Comparison of ENCODE assay signal across 4 cellular contexts in genomic region chr12:6742080-6742479, GRCh38. TPM values are rescaled to one million over a fixed set of nuclear protein-coding genes. Genes with fewer than 3 reads are reported as not detected.
"Had no signal": no experiment of that assay in that cellular context is flagged by ENCODE, and none has a peak within 500 bp of the region (broad histone marks: within the 10 kb centered on the region; RNA-seq: fewer than 3 reads in every experiment).

No MANE protein-coding gene starts in this region.

RNA-seq across cellular contexts. Expression of gene LAG3, which starts 30.2 kb away (rescaled TPM):
- total RNA-seq: IMR-90, M059J had no signal

RNA-seq across cellular contexts. Expression of gene PIANP, which starts 41.5 kb away (rescaled TPM):
- total RNA-seq: HT-29, SJSA1 had no signal
